8 cellular contexts compared by ENCODE assay signal in the genomic region with DNA sequence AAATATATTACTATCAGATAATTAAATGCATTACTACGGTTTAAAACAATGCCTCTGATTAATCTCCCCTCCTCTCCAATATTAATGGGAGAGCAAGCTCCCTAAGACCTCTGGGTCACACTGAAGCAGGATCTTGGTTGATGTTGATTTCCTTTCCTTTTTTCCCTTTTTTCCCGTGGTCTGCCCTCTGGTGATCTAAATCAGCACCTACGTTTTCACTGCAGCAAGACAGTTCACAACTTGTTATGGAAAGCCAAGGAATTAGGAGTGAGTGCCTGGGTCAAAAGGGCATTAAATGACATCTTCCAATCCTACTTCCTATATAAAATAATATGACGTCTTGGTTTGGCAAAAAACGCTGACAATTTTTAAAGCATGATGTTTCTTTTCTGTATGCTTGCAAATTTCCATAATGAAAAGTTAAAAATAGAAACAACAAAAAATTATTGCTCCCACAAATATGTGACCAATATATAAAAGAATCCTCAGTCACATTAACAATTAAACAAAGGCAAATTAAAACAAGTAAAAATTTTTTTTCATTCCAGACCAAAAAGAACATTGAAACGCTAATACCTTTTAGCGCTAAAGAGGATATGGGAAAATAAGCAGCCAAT. TPM values are rescaled to one million over a fixed set of nuclear protein-coding genes. Genes with fewer than 3 reads are reported as not detected.
DNase-seq lines count a peak whose midpoint lies in the region; ATAC-seq and FAIRE-seq lines count a peak whose summit lies in the region.

No MANE protein-coding gene starts in this region.

- DNase-seq in AG20443 (ENCODE audit: low spot score) (peak; percentile 57), HTR-8/SVneo (ENCODE audit: insufficient read length, low spot score) (peak; percentile 62), SK-N-DZ (ENCODE audit: low spot score) (peak; percentile 78), iris pigment epithelial cell (ENCODE audit: low read depth) (peak; percentile 54)
- DNase-seq in effector CD8-positive, alpha-beta T cell (lab: John Stamatoyannopoulos, UW): no peak
- no peak for DNase-seq in activated effector memory CD4-positive, alpha-beta T cell treated with anti-CD3 and anti-CD28 coated beads, Interleukin-2, amount 50 U/mL, for 16 hours

- no peak for FAIRE-seq in HTR-8/SVneo (lab: Jason Lieb, UNC)

- ATAC-seq in GM19324 (IDR thresholded peaks at IDR 0.05; ENCODE audit: low FRiP score, unreplicated experiment) (no peak), GM19467 (IDR thresholded peaks at IDR 0.05; ENCODE audit: unreplicated experiment) (no peak)

RNA-seq across cellular contexts. Expression of gene CFAP36, which starts 7.9 kb away (rescaled TPM):
- polyA plus RNA-seq in SK-N-DZ (2014; cell fraction: cytosol; rRNA removed): 23.7 and 26.6 TPM in 2 replicates
- polyA plus RNA-seq in SK-N-DZ (2014; cell fraction: nucleus; rRNA removed): 19.5 and 29.1 TPM in 2 replicates

Comparison
In these comparisons a context has a peak if more than half of its experiments do, and no peak if none do; other contexts are left out.
1. DNase-seq: peak in AG20443 (single experiment), HTR-8/SVneo (single experiment), SK-N-DZ (single experiment) and iris pigment epithelial cell (single experiment); none in effector CD8-positive, alpha-beta T cell (single experiment) and activated effector memory CD4-positive, alpha-beta T cell treated with anti-CD3 and anti-CD28 coated beads, Interleukin-2, amount 50 U/mL, for 16 hours (single experiment).